Comparison of ENCODE assay signal across 8 cellular contexts in the genomic region with DNA sequence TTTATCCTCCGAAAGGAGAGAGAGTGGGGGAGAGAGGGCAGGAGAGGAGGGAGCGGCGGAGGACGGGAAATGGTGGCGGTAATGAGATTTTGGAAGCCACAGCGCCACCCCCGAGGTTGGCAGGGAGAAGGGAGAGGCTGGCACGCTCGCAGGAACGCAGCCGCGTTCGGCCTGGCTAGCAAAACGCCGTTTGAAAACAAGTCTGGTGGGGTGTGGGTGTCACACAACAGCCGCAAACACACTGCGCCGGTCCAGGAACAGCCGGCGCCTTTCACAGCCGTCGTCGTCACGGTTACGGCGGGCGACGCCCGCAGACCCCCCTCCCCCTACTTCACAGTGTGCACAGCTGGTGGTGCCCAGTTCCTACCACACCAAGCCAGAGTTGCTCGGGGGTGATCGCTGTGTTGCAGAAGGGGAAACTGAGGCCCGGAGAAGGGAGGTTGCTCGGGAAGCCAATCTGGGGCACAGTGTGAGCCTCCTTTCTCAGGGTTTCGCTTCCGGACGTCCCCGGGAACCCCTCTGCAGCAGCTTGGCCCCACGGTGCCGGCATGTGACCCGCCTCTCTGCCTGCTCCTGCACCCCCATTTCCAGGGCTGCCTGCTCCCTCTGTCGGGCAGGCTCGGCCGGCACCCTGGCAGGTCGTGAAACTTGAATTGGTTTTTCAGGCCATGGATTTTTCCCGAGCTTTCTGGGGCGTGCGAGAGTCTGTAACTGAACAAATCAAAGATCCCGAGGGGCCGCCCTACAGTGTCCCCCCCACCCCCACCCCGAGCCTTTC. TPM values are rescaled to one million over a fixed set of nuclear protein-coding genes. Genes with fewer than 3 reads are reported as not detected.
DNase-seq lines count a peak whose midpoint lies in the region; ATAC-seq and TF ChIP-seq lines count a peak whose summit lies in the region.

No MANE protein-coding gene starts in this region.

- no peaks in the 10 kb centered on the region for H3K36me3 ChIP-seq in breast epithelium

- intact Hi-C loops in breast epithelium (cut with DNase I; ENCODE audit: low total_unique reads): no loop called here

- no peaks in the 10 kb centered on the region for H3K4me1 ChIP-seq in breast epithelium

- DNase-seq in EH (ENCODE audit: low read depth) (peak; percentile 36), NCI-H460 (ENCODE audit: extremely low read depth, low read depth) (peak; percentile 7), breast epithelium (ENCODE audit: low spot score in 2 of 2) (no peak), iPS-NIHi7 (ENCODE audit: extremely low spot score) (peak; percentile 56), NCI-H1436 (lab: John Stamatoyannopoulos, UW) (no peak), OCI-M1 (lab: John Stamatoyannopoulos, UW) (no peak)
- DNase-seq in stimulated activated CD4-positive, alpha-beta T cell treated with anti-CD3 and anti-CD28 coated beads, Interleukin-15, amount 100 ng/mL, for 48 hours (ENCODE audit: low read depth in 2 of 2): peak; percentile 4 to 7

- no peaks in the 10 kb centered on the region for H3K9me3 ChIP-seq in breast epithelium

- peak overlapping the region; percentile 25 to 62 (median 35) for H3K4me3 ChIP-seq in breast epithelium

- H3K27ac ChIP-seq in breast epithelium: no peak overlapping the region

- TF ChIP-seq POLR2A in breast epithelium (IDR thresholded peaks at IDR 0.05): no peak

- H3K27me3 ChIP-seq in breast epithelium: peaks cover 0 to 89% of the 10 kb centered on the region in 2 donors

- ATAC-seq in GM21619 (IDR thresholded peaks at IDR 0.05; ENCODE audit: unreplicated experiment): no peak

- TF ChIP-seq CTCF in breast epithelium (IDR thresholded peaks at IDR 0.05): no peak

RNA-seq across cellular contexts. Expression of a gene that starts 57.8 kb away (rescaled TPM):
- total RNA-seq in NCI-H460 (2014; rRNA removed; shearing (Covaris generic)): not detected in 2 replicates
- polyA plus RNA-seq in NCI-H460 (2014; cell fraction: nucleus; rRNA removed): not detected in 2 replicates
- not detected for total RNA-seq in breast epithelium

Comparison
In these comparisons a context has a peak if more than half of its experiments do, and no peak if none do; other contexts are left out.
1. DNase-seq: peak in EH (single experiment), NCI-H460 (single experiment), iPS-NIHi7 (single experiment) and stimulated activated CD4-positive, alpha-beta T cell treated with anti-CD3 and anti-CD28 coated beads, Interleukin-15, amount 100 ng/mL, for 48 hours (2 of 2); none in breast epithelium (0 of 2), NCI-H1436 (single experiment) and OCI-M1 (single experiment).